9 cellular contexts compared by ENCODE assay signal in genomic region chr2:16652296-16653082, GRCh38. TPM values are rescaled to one million over a fixed set of nuclear protein-coding genes. Genes with fewer than 3 reads are reported as not detected.
DNase-seq lines count a peak whose midpoint lies in the region; ATAC-seq and TF ChIP-seq lines count a peak whose summit lies in the region.
"Had no signal": no experiment of that assay in that cellular context is flagged by ENCODE, and none has a peak within 500 bp of the region (broad histone marks: within the 10 kb centered on the region; RNA-seq: fewer than 3 reads in every experiment).

No MANE protein-coding gene starts in this region.

- intact Hi-C loops in mucosa of descending colon (cut with DNase I, micrococcal nuclease), result no loop called here
- intact Hi-C loops in testis (cut with DNase I; ENCODE audit: low total_unique reads), result no loop called here

- H3F3A ChIP-seq in OCI-LY1 (ENCODE audit: insufficient read depth, low read length), result no peaks in the 10 kb centered on the region

- no peak overlapping the region for H3K27ac Mint-ChIP-seq in activated CD8-positive, alpha-beta T cell treated with anti-CD3 and anti-CD28 coated beads, Interleukin-2, amount 10 ng/mL, durations not matched to agents 7 days and 5 days

- no peak for TF ChIP-seq POLR2A in testis (IDR thresholded peaks at IDR 0.05)

- no peak overlapping the region for H3K4me3 Mint-ChIP-seq in activated CD8-positive, alpha-beta T cell treated with anti-CD3 and anti-CD28 coated beads, Interleukin-2, amount 10 ng/mL, durations not matched to agents 7 days and 5 days
- no peak overlapping the region for H3K4me3 Mint-ChIP-seq in activated T-cell treated with anti-CD3 and anti-CD28 coated beads, Interleukin-2, amount 50 U/mL, for 4 hours

- H4K20me1 ChIP-seq in OCI-LY1 (ENCODE audit: insufficient read depth, low read length), result no peaks in the 10 kb centered on the region

- no peaks in the 10 kb centered on the region for H3K79me2 ChIP-seq in OCI-LY1 (ENCODE audit: insufficient read depth, low read length)

- H3K4me3 ChIP-seq in OCI-LY1 (ENCODE audit: low read depth, low read length, poor library complexity, severe bottlenecking) (no peak overlapping the region), esophagus (ENCODE audit: low read depth in 1 of 2, low read length in 2 of 2) (no peak overlapping the region), mucosa of descending colon (no peak overlapping the region), testis (no peak overlapping the region)

- WGBS in esophagus, 2 donors, result 50 to 53% methylated on average over 8 of the region's 8 CpGs
- WGBS in testis, 2 donors, result 41 to 50% methylated on average over 8 of the region's 8 CpGs

- H3K9me3 Mint-ChIP-seq in activated CD8-positive, alpha-beta T cell treated with anti-CD3 and anti-CD28 coated beads, Interleukin-2, amount 10 ng/mL, durations not matched to agents 7 days and 5 days (ENCODE audit: insufficient read depth), result no peaks in the 10 kb centered on the region
- H3K9me3 Mint-ChIP-seq in activated T-cell treated with anti-CD3 and anti-CD28 coated beads, Interleukin-2, amount 50 U/mL, for 4 hours, result no peaks in the 10 kb centered on the region

- no peak overlapping the region for H2AFZ ChIP-seq in OCI-LY1 (ENCODE audit: low read length)

- peaks cover 94% of the 10 kb centered on the region for H3K4me1 ChIP-seq in OCI-LY1 (ENCODE audit: insufficient read depth, low read length, severe bottlenecking)
- peaks cover 2 to 17% of the 10 kb centered on the region in 2 donors for H3K4me1 ChIP-seq in esophagus (ENCODE audit: control insufficient read depth in 2 of 2, insufficient read depth in 2 of 2, low read length in 1 of 2)
- peaks cover 4% of the 10 kb centered on the region for H3K4me1 ChIP-seq in mucosa of descending colon (ENCODE audit: low read depth)
- H3K4me1 ChIP-seq in testis, result peaks cover 10% of the 10 kb centered on the region

- H3K27me3 ChIP-seq in OCI-LY1 (ENCODE audit: insufficient read depth, low read length) (no peaks in the 10 kb centered on the region), esophagus (ENCODE audit: control insufficient read depth in 1 of 2, insufficient read depth in 2 of 2, low read length in 2 of 2) (no peaks in the 10 kb centered on the region), testis (no peaks in the 10 kb centered on the region)

- TF ChIP-seq CTCF in OCI-LY1 (IDR thresholded peaks at IDR 0.05; ENCODE audit: low read length) (no peak), mucosa of descending colon (IDR thresholded peaks at IDR 0.05) (no peak), testis (IDR thresholded peaks at IDR 0.05) (no peak)

- no peaks in the 10 kb centered on the region for H3K9me3 ChIP-seq in OCI-LY1 (ENCODE audit: low read length)
- H3K9me3 ChIP-seq in esophagus (ENCODE audit: control insufficient read depth in 2 of 2, insufficient read depth in 1 of 2, low read depth in 1 of 2, low read length in 1 of 2), result no peaks in the 10 kb centered on the region
- no peaks in the 10 kb centered on the region for H3K9me3 ChIP-seq in mucosa of descending colon
- no peaks in the 10 kb centered on the region for H3K9me3 ChIP-seq in testis

- H3K27ac ChIP-seq in OCI-LY1 (ENCODE audit: low read depth, low read length, poor library complexity, severe bottlenecking), result peak overlapping the region; percentile 75
- H3K27ac ChIP-seq in esophagus (ENCODE audit: low read depth in 2 of 2, low read length in 1 of 2), result peak overlapping the region; percentile 16 to 75
- peak overlapping the region; percentile 14 to 72 for H3K27ac ChIP-seq in testis

- no peaks in the 10 kb centered on the region for H3K4me1 Mint-ChIP-seq in activated CD8-positive, alpha-beta T cell treated with anti-CD3 and anti-CD28 coated beads, Interleukin-2, amount 10 ng/mL, durations not matched to agents 7 days and 5 days (ENCODE audit: low read depth)
- H3K4me1 Mint-ChIP-seq in activated T-cell treated with anti-CD3 and anti-CD28 coated beads, Interleukin-2, amount 50 U/mL, for 4 hours (ENCODE audit: low read depth), result peaks cover 26% of the 10 kb centered on the region

- CTCF ChIA-PET in activated CD8-positive, alpha-beta T cell treated with anti-CD3 and anti-CD28 coated beads, Interleukin-2, amount 10 ng/mL, durations not matched to agents 7 days and 5 days (lab: Charles Lee), result no interaction called here

- H3K4me2 ChIP-seq in OCI-LY1 (ENCODE audit: low read length), result peak overlapping the region; percentile 14; the same call in 1 of the 2 replicates

- ATAC-seq in mucosa of descending colon, result peak; percentile 31
- ATAC-seq in activated CD8-positive, alpha-beta T cell treated with anti-CD3 and anti-CD28 coated beads, Interleukin-2, amount 10 ng/mL, durations not matched to agents 7 days and 5 days, result no peak
- no peak for ATAC-seq in activated T-cell treated with anti-CD3 and anti-CD28 coated beads, Interleukin-2, amount 50 U/mL, for 4 hours

- no peaks in the 10 kb centered on the region for H3K36me3 ChIP-seq in OCI-LY1 (ENCODE audit: insufficient read depth, low read length)
- no peaks in the 10 kb centered on the region for H3K36me3 ChIP-seq in esophagus (ENCODE audit: control insufficient read depth in 2 of 2, insufficient read depth in 2 of 2, low read length in 1 of 2)
- H3K36me3 ChIP-seq in mucosa of descending colon (ENCODE audit: low read depth), result no peaks in the 10 kb centered on the region
- no peaks in the 10 kb centered on the region for H3K36me3 ChIP-seq in testis (ENCODE audit: low read depth, missing control alignments)

- peaks cover 2% of the 10 kb centered on the region for H3K27me3 Mint-ChIP-seq in activated CD8-positive, alpha-beta T cell treated with anti-CD3 and anti-CD28 coated beads, Interleukin-2, amount 10 ng/mL, durations not matched to agents 7 days and 5 days (ENCODE audit: low read depth)
- no peaks in the 10 kb centered on the region for H3K27me3 Mint-ChIP-seq in activated T-cell treated with anti-CD3 and anti-CD28 coated beads, Interleukin-2, amount 50 U/mL, for 4 hours (ENCODE audit: low read depth)

- H3K9ac ChIP-seq in OCI-LY1 (ENCODE audit: low read length), result peak overlapping the region; percentile 3; the same call in 1 of the 2 replicates

- POLR2A ChIA-PET in activated CD8-positive, alpha-beta T cell treated with anti-CD3 and anti-CD28 coated beads, Interleukin-2, amount 10 ng/mL, durations not matched to agents 7 days and 5 days (lab: Charles Lee), result no interaction called here

- no peaks in the 10 kb centered on the region for H3K9me2 ChIP-seq in OCI-LY1 (ENCODE audit: low read depth, low read length)

- H3K36me3 Mint-ChIP-seq in activated CD8-positive, alpha-beta T cell treated with anti-CD3 and anti-CD28 coated beads, Interleukin-2, amount 10 ng/mL, durations not matched to agents 7 days and 5 days (ENCODE audit: low read depth), result no peaks in the 10 kb centered on the region
- H3K36me3 Mint-ChIP-seq in activated T-cell treated with anti-CD3 and anti-CD28 coated beads, Interleukin-2, amount 50 U/mL, for 4 hours (ENCODE audit: insufficient read depth), result no peaks in the 10 kb centered on the region

- DNase-seq in mucosa of descending colon (peak in 1 of 3 donors; percentile 43), testis (no peak), NCI-H187 (lab: John Stamatoyannopoulos, UW) (no peak)
- DNase-seq in activated CD8-positive, alpha-beta T cell treated with anti-CD3 and anti-CD28 coated beads, Interleukin-2, amount 10 ng/mL, durations not matched to agents 7 days and 5 days, result no peak
- DNase-seq in activated CD4-positive, alpha-beta T cell treated with anti-CD3 and anti-CD28 coated beads, Interleukin-2, amount 50 U/mL, for 4 hours, result no peak
- no peak for DNase-seq in activated T-cell treated with anti-CD3 and anti-CD28 coated beads, Interleukin-2, amount 50 U/mL, for 4 hours
- DNase-seq: activated naive CD4-positive, alpha-beta T cell treated with anti-CD3 and anti-CD28 coated beads, Interleukin-2, amount 50 U/mL, for 16 hours had no signal

RNA-seq across cellular contexts. Expression of gene CYRIA, which starts 13.1 kb away (rescaled TPM):
- polyA plus RNA-seq in esophagus, result 1 to 10 TPM in 1 of 2 donors, under 1 TPM in 1; 0.47 to 1.0 TPM
- total RNA-seq in mucosa of descending colon, result 10 to 100 TPM in 1 of 3 donors, 1 to 10 TPM in 2; 2.2 to 18.0 (median 3.5) TPM
- 1 to 10 TPM; 2.6 to 4.1 TPM for total RNA-seq in testis
- polyA plus RNA-seq in testis (ENCODE audit: insufficient read depth, low read depth, low replicate concordance), result 4.8 TPM
- total RNA-seq in activated CD8-positive, alpha-beta T cell treated with anti-CD3 and anti-CD28 coated beads, Interleukin-2, amount 10 ng/mL, durations not matched to agents 7 days and 5 days, result under 1 TPM; 0.78 to 0.84 TPM
- 1 to 10 TPM in 2 of 3 donors, under 1 TPM in 1; 0.51 to 1.8 (median 1.8) TPM for total RNA-seq in activated T-cell treated with anti-CD3 and anti-CD28 coated beads, Interleukin-2, amount 50 U/mL, for 4 hours
